ENCODE assay signal across 17 cellular contexts in the genomic region with DNA sequence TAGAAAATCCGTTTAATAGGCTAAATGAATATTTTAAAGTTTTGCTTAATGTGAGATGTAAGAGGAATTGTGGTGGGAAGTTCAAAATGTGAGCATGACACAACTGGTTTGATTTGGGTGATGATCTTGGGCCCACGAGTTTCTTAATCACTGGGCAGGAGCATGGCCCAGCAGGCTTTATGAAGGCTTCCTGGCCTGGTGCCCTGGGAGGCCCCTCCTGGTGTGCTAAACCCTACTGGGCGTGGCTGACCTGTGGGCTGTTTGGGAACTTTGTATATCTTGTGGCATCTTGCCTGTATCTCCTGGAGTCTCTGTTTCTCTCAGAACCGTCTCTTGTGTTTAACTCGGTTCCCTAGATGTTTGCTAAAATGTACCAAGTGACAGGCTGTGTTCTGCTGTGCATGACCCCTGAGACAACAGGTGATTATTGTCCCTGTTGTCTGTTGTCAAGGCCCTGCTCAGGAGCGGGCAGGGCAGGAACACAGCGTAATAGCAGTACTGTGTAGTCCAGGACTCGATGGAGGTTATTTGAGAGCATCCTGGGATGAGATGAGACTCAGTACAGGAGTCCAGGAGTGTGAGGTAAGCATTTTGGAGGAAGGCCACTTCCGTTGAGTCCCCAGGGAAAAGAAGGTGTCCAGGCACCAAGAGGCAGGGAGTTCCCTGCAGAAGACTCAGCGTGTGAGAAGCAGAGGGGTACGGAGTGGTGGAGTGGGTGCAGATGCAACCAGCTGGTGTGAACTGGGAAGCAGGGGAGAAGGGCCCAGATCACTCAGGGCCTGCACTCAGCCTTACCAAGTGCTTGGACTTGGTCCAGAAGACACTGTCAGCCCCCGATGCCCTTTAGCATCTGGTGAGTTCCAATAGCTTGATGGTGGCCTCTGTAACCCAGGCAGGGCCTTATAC. TPM values are rescaled to one million over a fixed set of nuclear protein-coding genes. Genes with fewer than 3 reads are reported as not detected.
A peak's percentile ranks its signal among the peaks of the same experiment; 100 is the strongest.
DNase-seq lines count a peak whose midpoint lies in the region; ATAC-seq, FAIRE-seq and TF ChIP-seq lines count a peak whose summit lies in the region.
"Had no signal": no experiment of that assay in that cellular context is flagged by ENCODE, and none has a peak within 500 bp of the region (broad histone marks: within the 10 kb centered on the region; RNA-seq: fewer than 3 reads in every experiment).

No MANE protein-coding gene starts in this region.

- no peak for ATAC-seq in Right ventricle myocardium inferior

- peaks cover 32% of the 10 kb centered on the region for H3K36me3 Mint-ChIP-seq in nephron (ENCODE audit: low read depth)

- peaks cover 77% of the 10 kb centered on the region for H3K4me1 ChIP-seq in left ventricle myocardium inferior
- peaks cover 8% of the 10 kb centered on the region for H3K4me1 ChIP-seq in BE2C
- H3K4me1 ChIP-seq: ascending aorta had no signal

- DNase-seq in left ventricle myocardium inferior (no peak), Right ventricle myocardium inferior (ENCODE audit: missing footprints) (no peak), epithelial cell of esophagus (ENCODE audit: low read depth) (peak; percentile 53), urothelium cell line (ENCODE audit: low spot score) (no peak), glomerular visceral epithelial cell (ENCODE audit: extremely low spot score) (no peak), GM20000 (ENCODE audit: low spot score) (no peak), BE2C (no peak)
- DNase-seq: COR-L47; dermis blood vessel endothelial cell; KBM-7; NCI-H1105; stimulated activated CD4-positive, alpha-beta T cell treated with anti-CD3 and anti-CD28 coated beads, Interleukin-15, amount 100 ng/mL, for 24 hours had no signal

- no peak overlapping the region for H3K4me3 ChIP-seq in left ventricle myocardium inferior
- no peak overlapping the region for H3K4me3 ChIP-seq in epithelial cell of esophagus (ENCODE audit: low read length)
- no peak overlapping the region for H3K4me3 ChIP-seq in BE2C (ENCODE audit: low read depth, low read length)
- H3K4me3 ChIP-seq: ascending aorta, ovary had no signal

- H3K27ac Mint-ChIP-seq in nephron = peak overlapping the region; percentile 13 to 56 (median 22)
- H3K27ac Mint-ChIP-seq: activated T-helper 2 cell treated with anti-CD3 and anti-CD28 coated beads, Interferon-gamma antibody, Interleukin-2, Interleukin-4, amounts not matched to agents 10 μg/mL and 5 μg/mL and 100 μg/mL, durations not matched to agents 14 hours and 24 hours and 36 hours had no signal

- H3K9me3 Mint-ChIP-seq in nephron = no peaks in the 10 kb centered on the region
- H3K9me3 Mint-ChIP-seq: activated T-helper 2 cell treated with anti-CD3 and anti-CD28 coated beads, Interferon-gamma antibody, Interleukin-2, Interleukin-4, amounts not matched to agents 10 μg/mL and 5 μg/mL and 100 μg/mL, durations not matched to agents 14 hours and 24 hours and 36 hours had no signal

- no peak overlapping the region for H3K4me3 Mint-ChIP-seq in nephron

- H3K27me3 ChIP-seq in left ventricle myocardium inferior (ENCODE audit: low read depth) = no peaks in the 10 kb centered on the region
- H3K27me3 ChIP-seq in BE2C = no peaks in the 10 kb centered on the region
- H3K27me3 ChIP-seq: ascending aorta, ovary had no signal

- H3K4me1 Mint-ChIP-seq in nephron = peaks cover 35% of the 10 kb centered on the region

- H3K9me3 ChIP-seq in left ventricle myocardium inferior (replicated peaks) = no peaks in the 10 kb centered on the region
- H3K9me3 ChIP-seq in BE2C = no peaks in the 10 kb centered on the region
- H3K9me3 ChIP-seq: ascending aorta, ovary had no signal

- H3K36me3 ChIP-seq in left ventricle myocardium inferior = peaks cover 52% of the 10 kb centered on the region
- no peaks in the 10 kb centered on the region for H3K36me3 ChIP-seq in BE2C
- H3K36me3 ChIP-seq: ovary had no signal

- no peaks in the 10 kb centered on the region for H3K27me3 Mint-ChIP-seq in nephron (ENCODE audit: low read depth)

- intact Hi-C loops in left ventricle myocardium inferior (cut with micrococcal nuclease) (no loop called here), Right ventricle myocardium inferior (cut with DNase I) (no loop called here)

- peak overlapping the region; percentile 78 for H3K27ac ChIP-seq in left ventricle myocardium inferior (replicated peaks)
- H3K27ac ChIP-seq: ascending aorta, ovary, VCaP had no signal

- peak; percentile 78 for FAIRE-seq in urothelium cell line (lab: Jason Lieb, UNC)

- TF ChIP-seq CTCF in left ventricle myocardium inferior (IDR thresholded peaks at IDR 0.05; ENCODE audit: borderline replicate concordance) = no peak
- no peak for TF ChIP-seq CTCF in epithelial cell of esophagus (IDR thresholded peaks at IDR 0.05; ENCODE audit: insufficient read depth, low read depth, low read length, missing control alignments)
- no peak for TF ChIP-seq CTCF in nephron (IDR thresholded peaks at IDR 0.05; ENCODE audit: unreplicated experiment in 3 of 3)
- TF ChIP-seq CTCF in GM20000 (IDR thresholded peaks at IDR 0.05; ENCODE audit: extremely low read depth, missing control alignments) = no peak
- no peak for TF ChIP-seq CTCF in BE2C (IDR thresholded peaks at IDR 0.05; ENCODE audit: low read depth, low read length)

RNA-seq across cellular contexts. Expression of a gene that starts 48.5 kb away (rescaled TPM):
- total RNA-seq in left ventricle myocardium inferior (8.8 TPM), Right ventricle myocardium inferior (5.3 TPM)
- polyA plus RNA-seq in BE2C (2012; ENCODE audit: insufficient read depth, insufficient read length, low read depth) = 4.8 TPM
